8 cellular contexts compared by ENCODE assay signal in the genomic region with DNA sequence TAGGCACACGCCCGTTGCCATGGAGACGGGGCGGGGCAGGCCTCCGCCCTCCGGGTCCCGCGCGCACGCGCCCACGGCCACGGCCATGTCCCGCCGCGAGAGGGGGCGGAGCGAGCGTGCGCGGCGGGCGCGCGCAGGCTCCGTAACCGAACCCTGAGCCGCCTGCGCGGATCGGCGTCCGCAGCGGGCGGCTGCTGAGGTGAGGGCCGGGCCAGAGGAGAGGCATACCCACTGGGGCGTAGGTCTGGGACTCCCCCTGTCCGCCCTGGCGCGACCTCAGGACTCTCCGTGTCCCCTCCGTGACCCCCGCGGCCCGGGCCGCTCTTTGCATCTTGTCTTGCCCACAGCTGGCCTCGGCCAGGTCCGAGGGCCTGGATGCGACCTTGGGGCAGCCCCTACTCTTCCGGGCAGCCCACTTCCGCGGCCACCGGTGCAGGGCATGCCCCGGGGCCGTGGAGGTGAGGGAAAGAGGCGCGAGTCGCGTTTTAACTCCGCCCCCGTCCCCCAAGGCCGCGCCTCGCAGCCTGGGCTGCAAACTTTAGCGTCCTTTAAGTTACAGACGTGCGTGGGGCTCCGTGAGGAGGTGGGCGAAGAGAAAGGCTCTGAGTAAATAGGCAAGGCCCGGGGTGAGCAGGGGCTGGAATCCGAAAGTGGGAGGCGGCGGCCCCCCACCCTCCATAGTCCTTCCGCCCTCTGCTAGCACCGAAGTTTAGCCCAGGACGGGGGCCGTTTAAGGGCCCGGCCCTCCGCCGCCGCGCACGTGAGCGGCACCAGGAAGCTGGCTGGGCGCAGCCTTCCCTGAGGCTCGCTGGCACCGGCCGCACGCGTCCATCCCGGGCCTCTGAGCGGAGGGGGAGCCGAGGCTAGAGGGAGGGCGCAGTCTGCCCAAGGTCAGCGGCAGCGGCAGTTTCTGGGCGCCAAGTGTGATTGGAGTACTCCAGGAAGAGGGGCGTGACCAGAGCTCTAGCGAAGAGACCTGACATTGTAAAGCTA. TPM values are rescaled to one million over a fixed set of nuclear protein-coding genes. Genes with fewer than 3 reads are reported as not detected.
DNase-seq lines count a peak whose midpoint lies in the region; ATAC-seq, FAIRE-seq and TF ChIP-seq lines count a peak whose summit lies in the region.

TEX264 (plus strand) TSS at position 163 of the 993 bp plus-strand sequence. CDS start 3,053 bp downstream, outside the sequence.

- no peak for TF ChIP-seq CTCF in kidney (IDR thresholded peaks at IDR 0.05; ENCODE audit: borderline replicate concordance, extremely low read depth, insufficient read depth)

- DNase-seq in NCI-H2196 (lab: John Stamatoyannopoulos, UW; ENCODE audit: unreplicated experiment) (peak; percentile 75), cerebellar cortex (ENCODE audit: low spot score) (peak; percentile 86), kidney (peak; percentile 97)
- peak; percentile 94 for DNase-seq in activated CD4-positive, CD25-positive, alpha-beta regulatory T cell treated with anti-CD3 and anti-CD28 coated beads, Interleukin-2, amount 50 U/mL, for 72 hours
- peak; percentile 94 for DNase-seq in stimulated activated CD4-positive, alpha-beta T cell treated with anti-CD3 and anti-CD28 coated beads, Interleukin-15, amount 100 ng/mL, for 24 hours

- H3K4me1 ChIP-seq in ACC112 (ENCODE audit: control insufficient read depth, insufficient read depth, low read length, unreplicated experiment), result peaks cover 37% of the 10 kb centered on the region
- H3K4me1 ChIP-seq in kidney (ENCODE audit: control insufficient read depth in 1 of 2, insufficient read depth in 1 of 2, low read depth in 1 of 2, low read length in 2 of 2), result peaks cover 35 to 43% of the 10 kb centered on the region in 2 donors

- H3K27ac ChIP-seq in ACC112 (ENCODE audit: low read depth, low read length) (peak within 1 kb of the TSS; percentile 38; the same call in 1 of the 2 replicates), kidney (ENCODE audit: low read depth in 2 of 2, low read length in 2 of 2) (peak within 1 kb of the TSS; percentile 93 to 95)

- H3K27me3 ChIP-seq in ACC112 (ENCODE audit: insufficient read depth, low read length), result no peaks in the 10 kb centered on the region

- no peak for FAIRE-seq in kidney (lab: Jason Lieb, UNC)

- intact Hi-C loops in kidney (cut with DNase I), result no loop called here

- H3K4me3 ChIP-seq in ACC112 (ENCODE audit: low read depth, low read length) (peak within 1 kb of the TSS; percentile 95), kidney (ENCODE audit: low read length in 2 of 2) (peak within 1 kb of the TSS; percentile 67 to 88)

- H3K9me3 ChIP-seq in kidney (ENCODE audit: control insufficient read depth in 1 of 2, low read length in 2 of 2), result no peaks in the 10 kb centered on the region

- peak within 1 kb of the TSS; percentile 70 for H2AFZ ChIP-seq in ACC112 (ENCODE audit: low read length, unreplicated experiment)

- peak; percentile 77 for ATAC-seq in GM18517 (IDR thresholded peaks at IDR 0.05; ENCODE audit: unreplicated experiment)
- peak; percentile 78 for ATAC-seq in HG03025 (IDR thresholded peaks at IDR 0.05; ENCODE audit: low FRiP score, unreplicated experiment)

- H3K9ac ChIP-seq in kidney (ENCODE audit: low read length in 2 of 2), result peak within 1 kb of the TSS; percentile 77 to 90

- no peaks in the 10 kb centered on the region for H3K36me3 ChIP-seq in ACC112 (ENCODE audit: insufficient read depth, low read length)
- peaks cover 7 to 10% of the 10 kb centered on the region in 2 donors for H3K36me3 ChIP-seq in kidney (ENCODE audit: control insufficient read depth in 1 of 2, insufficient read depth in 2 of 2, low read length in 2 of 2)

- peaks cover 12% of the 10 kb centered on the region for H3K79me2 ChIP-seq in ACC112 (ENCODE audit: control insufficient read depth, insufficient read depth, low read length, unreplicated experiment)

RNA-seq across cellular contexts. Expression of gene TEX264, which starts in this region (rescaled TPM):
- total RNA-seq in kidney, result 68.0 TPM
- polyA plus RNA-seq in kidney (ENCODE audit: insufficient read depth, low read depth, low replicate concordance), result 208 TPM

Comparison
In these comparisons a context has a peak if more than half of its experiments do, and no peak if none do; other contexts are left out.
1. Peak in every context shown above with its lines: DNase-seq, ATAC-seq, H3K4me3 ChIP-seq and H3K27ac ChIP-seq.